In genomic region chr6:148565931-148566663, GRCh38 we compare ENCODE assay signal across 9 cellular contexts.
DNase-seq lines count a peak whose midpoint lies in the region; ATAC-seq and TF ChIP-seq lines count a peak whose summit lies in the region.
"Had no signal": no experiment of that assay in that cellular context is flagged by ENCODE, and none has a peak within 500 bp of the region (broad histone marks: within the 10 kb centered on the region; RNA-seq: fewer than 3 reads in every experiment).

No MANE protein-coding gene starts in this region.

- peak overlapping the region; percentile 73 for H2AK9ac ChIP-seq in IMR-90 (replicated peaks; ENCODE audit: low read depth, low read length, poor library complexity)

- 0 out of 2 replicates have a peak overlapping the region, but pooled peaks have one; percentile 5 for H3K18ac ChIP-seq in IMR-90 (ENCODE audit: low read depth, low read length)

- H3K27ac ChIP-seq in IMR-90 (ENCODE audit: insufficient read depth, low read length) (peak overlapping the region; percentile 44), coronary artery (peak overlapping the region; percentile 13 to 35)
- H3K27ac ChIP-seq: 22Rv1 had no signal

- dilution Hi-C loops in IMR-90 (cut with HindIII; ENCODE audit: low sequenced_read_pairs, unreplicated experiment) = no loop called here

- H3K4me1 ChIP-seq in IMR-90 (ENCODE audit: control insufficient read depth, insufficient read depth, low read length) = peaks cover 8% of the 10 kb centered on the region

- 0 out of 2 replicates have a peak overlapping the region, but pooled peaks have one; percentile 11 for H4K5ac ChIP-seq in IMR-90 (ENCODE audit: low read depth, low read length)

- H3K79me1 ChIP-seq in IMR-90 (ENCODE audit: low read depth in 1 of 2, low read length in 2 of 2) = no peaks in the 10 kb centered on the region

- POLR2A ChIA-PET in IMR-90 (lab: Charles Lee; ENCODE audit: unreplicated experiment) = no interaction called here

- in situ Hi-C loops in IMR-90 (cut with MboI; ENCODE audit: low sequenced_read_pairs) = no loop called here

- peak overlapping the region; percentile 6; the same call in 1 of the 2 replicates for H3K56ac ChIP-seq in IMR-90 (ENCODE audit: extremely low read depth, insufficient read depth, low read length)

- H4K91ac ChIP-seq in IMR-90 (ENCODE audit: insufficient read depth, low read depth, low read length) = peak overlapping the region; percentile 64

- no peaks in the 10 kb centered on the region for H3K27me3 Mint-ChIP-seq in osteocyte (ENCODE audit: unreplicated experiment)

- no peaks in the 10 kb centered on the region for H3K36me3 ChIP-seq in IMR-90 (ENCODE audit: control insufficient read depth, insufficient read depth, low read length)

- no peak overlapping the region; the same call in 1 of the 2 replicates for H3K9ac ChIP-seq in IMR-90 (ENCODE audit: low read depth, low read length)

- H4K8ac ChIP-seq in IMR-90 (ENCODE audit: low read depth in 2 of 2, low read length in 2 of 2) = peak overlapping the region in 1 of 2 experiments; percentile 84; a peak in 2 of 4 replicates

- no peaks in the 10 kb centered on the region; the same call in 1 of the 2 replicates for H4K20me1 ChIP-seq in IMR-90 (ENCODE audit: insufficient read depth, low read length)

- peak overlapping the region; percentile 73 for H2AFZ ChIP-seq in IMR-90 (replicated peaks; ENCODE audit: low read length, poor library complexity)

- ATAC-seq in IMR-90 (ENCODE audit: low read depth) = peak; percentile 93

- peak overlapping the region; percentile 78 for H2BK20ac ChIP-seq in IMR-90 (ENCODE audit: low read depth, low read length)

- peak overlapping the region; percentile 72 for H2AK5ac ChIP-seq in IMR-90 (ENCODE audit: low read depth, low read length)

- peak overlapping the region; percentile 35; the same call in 1 of the 2 replicates for H3K14ac ChIP-seq in IMR-90 (replicated peaks; ENCODE audit: low read depth, low read length)

- intact Hi-C loops in IMR-90 (cut with micrococcal nuclease) = no loop called here

- H2BK15ac ChIP-seq in IMR-90 (ENCODE audit: low read depth, low read length) = peak overlapping the region; percentile 61; the same call in 1 of the 3 replicates

- H2BK5ac ChIP-seq in IMR-90 (ENCODE audit: low read depth, low read length, poor library complexity, severe bottlenecking) = peak overlapping the region; percentile 84

- CTCF ChIA-PET in IMR-90 (lab: Yijun Ruan, JAX) = no interaction called here

- BruUV-seq in IMR-90 (replicated peaks; lab: Mats Ljungman, UMichigan) = no TSS peak

- H3K36me3 Mint-ChIP-seq in osteocyte (ENCODE audit: unreplicated experiment) = no peaks in the 10 kb centered on the region

- TF ChIP-seq POLR2A in IMR-90 (IDR thresholded peaks at IDR 0.05; ENCODE audit: low read depth, low read length) = no peak; the same call in 1 of the 2 replicates

- H2BK120ac ChIP-seq in IMR-90 (ENCODE audit: low read depth, low read length) = peak overlapping the region; percentile 81

- H3K4ac ChIP-seq in IMR-90 (ENCODE audit: low read depth, low read length) = peak overlapping the region; percentile 79

- peak overlapping the region; percentile 10; the same call in 1 of the 2 replicates for H3K23ac ChIP-seq in IMR-90 (ENCODE audit: low read depth, low read length)

- H3K4me3 ChIP-seq in IMR-90 (ENCODE audit: insufficient read depth, low read depth, low read length) (no peak overlapping the region), coronary artery (peak overlapping the region; percentile 32)

- no peaks in the 10 kb centered on the region for H3K9me3 ChIP-seq in IMR-90 (ENCODE audit: control insufficient read depth, insufficient read depth, low read length)

- peak overlapping the region; percentile 24 for H3K27ac Mint-ChIP-seq in osteocyte (ENCODE audit: unreplicated experiment)

- peak overlapping the region; percentile 22 for H3K4me2 ChIP-seq in IMR-90 (ENCODE audit: low read depth, low read length)

- no CpG with 5 or more reads among the region's 12 CpGs for WGBS in IMR-90 (ENCODE audit: extremely low coverage in 2 of 2, insufficient read length in 1 of 2), 2 experiments

- no peak for TF ChIP-seq RAD21 in IMR-90 (IDR thresholded peaks at IDR 0.05; ENCODE audit: low read length)

- no peaks in the 10 kb centered on the region for H3K9me3 Mint-ChIP-seq in osteocyte (ENCODE audit: unreplicated experiment)

- H3K4me1 Mint-ChIP-seq in osteocyte (ENCODE audit: unreplicated experiment) = peaks cover 19% of the 10 kb centered on the region

- H3K9me1 ChIP-seq in IMR-90 (ENCODE audit: insufficient read depth, low read length) = 0 out of 2 replicates have a peak, but pooled peaks cover 16% of the 10 kb centered on the region

- no peaks in the 10 kb centered on the region for H3K27me3 ChIP-seq in IMR-90 (ENCODE audit: control insufficient read depth, insufficient read depth, low read length)

- TF ChIP-seq CTCF in IMR-90 (conservative IDR thresholded peaks at IDR 0.05; ENCODE audit: low read depth, low read length) (no peak), coronary artery (IDR thresholded peaks at IDR 0.05) (no peak), osteocyte (IDR thresholded peaks at IDR 0.05) (no peak)

- no peak overlapping the region for H3K4me3 Mint-ChIP-seq in osteocyte (ENCODE audit: unreplicated experiment)

- DNase-seq in NK-92 treated with Interleukin-12 subunit alpha and Interleukin-12 subunit beta, amount 100 ng/mL, for 24 hours (lab: John Stamatoyannopoulos, UW) = peak; percentile 59
- DNase-seq in NK-92 (lab: John Stamatoyannopoulos, UW; ENCODE audit: unreplicated experiment) = no peak
- DNase-seq in IMR-90 = peak; percentile 97
- no peak for DNase-seq in coronary artery (ENCODE audit: low spot score)
- DNase-seq in osteocyte (ENCODE audit: extremely low spot score, unreplicated experiment) = no peak
- no peak for DNase-seq in DMS 273 treated with DMSO at 0.1 percent for 48 hours (lab: John Stamatoyannopoulos, UW)
- no peak for DNase-seq in NCI-H1092 (lab: John Stamatoyannopoulos, UW)
- no peak for DNase-seq in NCI-H1694 treated with DMSO at 0.1 percent for 48 hours (lab: John Stamatoyannopoulos, UW)

TF ChIP-seq in IMR-90, 13 proteins besides CTCF, POLR2A, EP300 and RAD21:
- TF ChIP-seq USF2 (IDR thresholded peaks at IDR 0.05; ENCODE audit: low read depth, low read length) (no peak), RFX5 (IDR thresholded peaks at IDR 0.05; ENCODE audit: low read depth, low read length) (0 out of 2 replicates have a peak, but pooled peaks have one; percentile 22), MAZ (IDR thresholded peaks at IDR 0.05; ENCODE audit: borderline replicate concordance, low read depth, low read length) (no peak), FOS (IDR thresholded peaks at IDR 0.05; ENCODE audit: low read depth, low read length) (peak; percentile 69), MAFK (IDR thresholded peaks at IDR 0.05; ENCODE audit: low read depth, low read length) (peak; percentile 19; the same call in 1 of the 2 replicates), CEBPB (IDR thresholded peaks at IDR 0.05; ENCODE audit: low read depth, low read length) (peak; percentile 38; the same call in 1 of the 2 replicates), RCOR1 (IDR thresholded peaks at IDR 0.05; ENCODE audit: insufficient replicate concordance, low read length) (no peak), ELK1 (IDR thresholded peaks at IDR 0.05; ENCODE audit: borderline replicate concordance, low read depth, low read length) (no peak), CHD1 (IDR thresholded peaks at IDR 0.05; ENCODE audit: low read depth, low read length) (no peak), MXI1 (IDR thresholded peaks at IDR 0.05; ENCODE audit: borderline replicate concordance, low read depth, low read length) (0 out of 2 replicates have a peak, but pooled peaks have one; percentile 31), BHLHE40 (IDR thresholded peaks at IDR 0.05; ENCODE audit: low read depth, low read length) (peak; percentile 66), SMC3 (IDR thresholded peaks at IDR 0.05; ENCODE audit: low read depth, low read length) (no peak), NFE2L2 (IDR thresholded peaks at IDR 0.05; ENCODE audit: low read depth, low read length) (no peak)
TF ChIP-seq in IMR-90: peak in this region for 6.

Comparison
In these comparisons a context has a peak if more than half of its experiments do, and no peak if none do; other contexts are left out.
1. DNase-seq: peak in NK-92 treated with Interleukin-12 subunit alpha and Interleukin-12 subunit beta, amount 100 ng/mL, for 24 hours (single experiment) and IMR-90 (single experiment); none in NK-92 (single experiment), coronary artery (single experiment), osteocyte (single experiment), DMS 273 treated with DMSO at 0.1 percent for 48 hours (single experiment), NCI-H1092 (single experiment) and NCI-H1694 treated with DMSO at 0.1 percent for 48 hours (single experiment).